Comparison of ENCODE assay signal across 1 cellular context in the genomic region with DNA sequence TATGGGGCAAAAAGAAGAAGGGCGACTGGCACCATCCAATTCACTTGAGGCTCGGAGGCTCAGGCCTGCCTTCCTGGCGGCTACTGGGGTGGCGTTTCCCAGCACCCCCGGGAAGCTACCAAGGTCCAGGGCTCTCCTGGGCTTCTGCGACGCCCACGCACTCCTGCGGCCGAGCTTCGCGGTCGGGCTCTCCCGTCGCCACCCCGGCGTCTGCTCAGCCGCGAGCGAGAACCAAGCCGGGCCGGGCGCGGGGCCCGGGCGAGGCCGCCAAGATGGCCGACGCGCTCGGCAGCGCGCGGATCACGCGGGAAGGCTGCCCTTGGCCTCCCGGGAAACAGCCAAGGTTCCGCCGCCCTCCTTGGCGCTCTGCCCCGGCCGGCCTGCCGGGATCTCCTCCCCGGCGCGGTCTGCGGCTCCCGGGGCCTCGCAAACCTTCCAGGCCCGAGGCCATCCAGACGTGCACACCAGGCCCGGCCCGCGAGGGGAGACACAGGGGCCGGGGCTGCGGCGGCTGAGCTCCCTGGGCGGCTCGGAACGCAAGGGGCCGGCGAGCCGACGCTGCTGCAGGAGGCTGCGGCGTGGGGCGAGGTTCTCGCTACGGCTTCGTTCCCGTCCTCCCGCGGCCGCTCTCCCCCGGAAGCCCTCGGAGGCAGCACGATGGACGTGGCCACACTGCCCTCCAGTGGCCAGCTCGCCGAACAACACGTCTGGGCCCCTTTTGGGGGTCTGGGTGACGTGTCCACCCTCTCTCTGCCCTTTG.
TF ChIP-seq lines count a peak whose summit lies in the region.

No MANE protein-coding gene starts in this region.

TF ChIP-seq in H1, 55 proteins besides CTCF, POLR2A, EP300 and RAD21:
- TF ChIP-seq SAP30 (IDR thresholded peaks at IDR 0.05; ENCODE audit: insufficient read depth, insufficient replicate concordance, low read length) (no peak), SRF (IDR thresholded peaks at IDR 0.05; ENCODE audit: low read depth, low read length) (no peak), JUND (IDR thresholded peaks at IDR 0.05; ENCODE audit: low read length) (no peak), BCL11A (IDR thresholded peaks at IDR 0.05; ENCODE audit: low read depth in 2 of 2, low read length in 2 of 2) (no peak), TAF1 (IDR thresholded peaks at IDR 0.05; ENCODE audit: low read depth, low read length) (no peak), PHF8 (conservative IDR thresholded peaks at IDR 0.05; ENCODE audit: low read depth, low read length) (peak; percentile 70), TBP (IDR thresholded peaks at IDR 0.05; ENCODE audit: low read depth, low read length) (peak; percentile 61), HDAC6 (IDR thresholded peaks at IDR 0.05; ENCODE audit: low read depth, low read length) (no peak), SIX5 (IDR thresholded peaks at IDR 0.05; ENCODE audit: low read depth, low read length) (no peak), CEBPB (IDR thresholded peaks at IDR 0.05; ENCODE audit: low read depth, low read length) (no peak), CHD1 (IDR thresholded peaks at IDR 0.05; ENCODE audit: low read depth, low read length) (no peak; the same call in 1 of the 2 replicates), KDM4A (IDR thresholded peaks at IDR 0.05; ENCODE audit: low read depth, low read length, severe bottlenecking) (no peak), SUZ12 (IDR thresholded peaks at IDR 0.05; ENCODE audit: low read length) (no peak), GTF2F1 (IDR thresholded peaks at IDR 0.05; ENCODE audit: borderline replicate concordance, low read depth, low read length) (0 out of 2 replicates have a peak, but pooled peaks have one; percentile 7), JUN (IDR thresholded peaks at IDR 0.05; ENCODE audit: low read depth, low read length) (no peak), KDM1A (IDR thresholded peaks at IDR 0.05; ENCODE audit: borderline replicate concordance, low read length) (no peak), BACH1 (IDR thresholded peaks at IDR 0.05; ENCODE audit: low read length) (peak; percentile 34; the same call in 1 of the 2 replicates), NANOG (IDR thresholded peaks at IDR 0.05; ENCODE audit: insufficient read depth, low read depth, low read length, poor library complexity, severe bottlenecking) (no peak), SP1 (IDR thresholded peaks at IDR 0.05; ENCODE audit: low read depth, low read length) (no peak), CHD2 (IDR thresholded peaks at IDR 0.05; ENCODE audit: low read length) (peak; percentile 60), SP4 (IDR thresholded peaks at IDR 0.05; ENCODE audit: low read length) (peak; percentile 62; the same call in 1 of the 2 replicates), CBX5 (IDR thresholded peaks at IDR 0.05; ENCODE audit: low read depth, low read length) (no peak), SIRT6 (IDR thresholded peaks at IDR 0.05; ENCODE audit: low read length) (no peak), RBBP5 (IDR thresholded peaks at IDR 0.05; ENCODE audit: borderline replicate concordance, low read depth, low read length) (no peak), SP2 (IDR thresholded peaks at IDR 0.05; ENCODE audit: low read length) (no peak), POLR2AphosphoS5 (IDR thresholded peaks at IDR 0.05; ENCODE audit: low read depth, low read length) (no peak; the same call in none of the 2 replicates), SIN3A (conservative IDR thresholded peaks at IDR 0.05 in 1 of 2, IDR thresholded peaks at IDR 0.05 in 1 of 2; ENCODE audit: low read depth in 1 of 2, low read length in 2 of 2) (no peak), RFX5 (IDR thresholded peaks at IDR 0.05; ENCODE audit: borderline replicate concordance, low read depth, low read length) (no peak), RNF2 (IDR thresholded peaks at IDR 0.05; ENCODE audit: borderline replicate concordance, low read depth, low read length, missing control alignments, poor library complexity, severe bottlenecking) (peak; percentile 60), ASH2L (IDR thresholded peaks at IDR 0.05; ENCODE audit: low read length) (peak; percentile 82), KDM5A (IDR thresholded peaks at IDR 0.05; ENCODE audit: low read length) (no peak; the same call in 1 of the 2 replicates), TCF12 (IDR thresholded peaks at IDR 0.05; ENCODE audit: low read depth, low read length) (no peak), FOSL1 (IDR thresholded peaks at IDR 0.05; ENCODE audit: insufficient read depth, low read depth, low read length) (no peak), TAF7 (optimal IDR thresholded peaks at IDR 0.05; ENCODE audit: borderline replicate concordance, low read depth, low read length) (no peak), CBX8 (IDR thresholded peaks at IDR 0.05; ENCODE audit: borderline replicate concordance, low read depth, low read length) (no peak), EZH2 (IDR thresholded peaks at IDR 0.05; ENCODE audit: low read depth, low read length, severe bottlenecking) (no peak), RXRA (IDR thresholded peaks at IDR 0.05; ENCODE audit: insufficient read depth, low read depth, low read length) (no peak), NRF1 (IDR thresholded peaks at IDR 0.05; ENCODE audit: low read depth, low read length) (no peak; the same call in 1 of the 2 replicates), YY1 (IDR thresholded peaks at IDR 0.05; ENCODE audit: low read depth, low read length) (peak; percentile 95), TEAD4 (IDR thresholded peaks at IDR 0.05; ENCODE audit: low read depth, low read length) (no peak), POU5F1 (IDR thresholded peaks at IDR 0.05; ENCODE audit: low read depth, low read length) (no peak), CTBP2 (IDR thresholded peaks at IDR 0.05; ENCODE audit: borderline replicate concordance, insufficient read depth, insufficient read length, low read length) (no peak), ZNF274 (IDR thresholded peaks at IDR 0.05; ENCODE audit: borderline replicate concordance, extremely low read depth, low read length) (no peak), BRCA1 (IDR thresholded peaks at IDR 0.05; ENCODE audit: low read depth, low read length) (no peak), CREB1 (IDR thresholded peaks at IDR 0.05) (peak; percentile 83), GABPA (IDR thresholded peaks at IDR 0.05; ENCODE audit: borderline replicate concordance, insufficient read depth, low read length) (no peak), EGR1 (IDR thresholded peaks at IDR 0.05; ENCODE audit: borderline replicate concordance, low read depth, low read length) (peak; percentile 90), MAFK (IDR thresholded peaks at IDR 0.05; ENCODE audit: low read depth, low read length) (no peak), HDAC2 (IDR thresholded peaks at IDR 0.05; ENCODE audit: borderline replicate concordance in 1 of 2, low read depth in 2 of 2, low read length in 2 of 2) (peak in 1 of 2 experiments; percentile 85; a peak in 2 of 4 replicates)
- TF ChIP-seq, protein P1, sequence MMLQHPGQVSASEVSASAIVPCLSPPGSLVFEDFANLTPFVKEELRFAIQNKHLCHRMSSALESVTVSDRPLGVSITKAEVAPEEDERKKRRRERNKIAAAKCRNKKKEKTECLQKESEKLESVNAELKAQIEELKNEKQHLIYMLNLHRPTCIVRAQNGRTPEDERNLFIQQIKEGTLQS (IDR thresholded peaks at IDR 0.05; ENCODE audit: insufficient read depth, low read depth, low read length): no peak
- TF ChIP-seq, protein P2, sequence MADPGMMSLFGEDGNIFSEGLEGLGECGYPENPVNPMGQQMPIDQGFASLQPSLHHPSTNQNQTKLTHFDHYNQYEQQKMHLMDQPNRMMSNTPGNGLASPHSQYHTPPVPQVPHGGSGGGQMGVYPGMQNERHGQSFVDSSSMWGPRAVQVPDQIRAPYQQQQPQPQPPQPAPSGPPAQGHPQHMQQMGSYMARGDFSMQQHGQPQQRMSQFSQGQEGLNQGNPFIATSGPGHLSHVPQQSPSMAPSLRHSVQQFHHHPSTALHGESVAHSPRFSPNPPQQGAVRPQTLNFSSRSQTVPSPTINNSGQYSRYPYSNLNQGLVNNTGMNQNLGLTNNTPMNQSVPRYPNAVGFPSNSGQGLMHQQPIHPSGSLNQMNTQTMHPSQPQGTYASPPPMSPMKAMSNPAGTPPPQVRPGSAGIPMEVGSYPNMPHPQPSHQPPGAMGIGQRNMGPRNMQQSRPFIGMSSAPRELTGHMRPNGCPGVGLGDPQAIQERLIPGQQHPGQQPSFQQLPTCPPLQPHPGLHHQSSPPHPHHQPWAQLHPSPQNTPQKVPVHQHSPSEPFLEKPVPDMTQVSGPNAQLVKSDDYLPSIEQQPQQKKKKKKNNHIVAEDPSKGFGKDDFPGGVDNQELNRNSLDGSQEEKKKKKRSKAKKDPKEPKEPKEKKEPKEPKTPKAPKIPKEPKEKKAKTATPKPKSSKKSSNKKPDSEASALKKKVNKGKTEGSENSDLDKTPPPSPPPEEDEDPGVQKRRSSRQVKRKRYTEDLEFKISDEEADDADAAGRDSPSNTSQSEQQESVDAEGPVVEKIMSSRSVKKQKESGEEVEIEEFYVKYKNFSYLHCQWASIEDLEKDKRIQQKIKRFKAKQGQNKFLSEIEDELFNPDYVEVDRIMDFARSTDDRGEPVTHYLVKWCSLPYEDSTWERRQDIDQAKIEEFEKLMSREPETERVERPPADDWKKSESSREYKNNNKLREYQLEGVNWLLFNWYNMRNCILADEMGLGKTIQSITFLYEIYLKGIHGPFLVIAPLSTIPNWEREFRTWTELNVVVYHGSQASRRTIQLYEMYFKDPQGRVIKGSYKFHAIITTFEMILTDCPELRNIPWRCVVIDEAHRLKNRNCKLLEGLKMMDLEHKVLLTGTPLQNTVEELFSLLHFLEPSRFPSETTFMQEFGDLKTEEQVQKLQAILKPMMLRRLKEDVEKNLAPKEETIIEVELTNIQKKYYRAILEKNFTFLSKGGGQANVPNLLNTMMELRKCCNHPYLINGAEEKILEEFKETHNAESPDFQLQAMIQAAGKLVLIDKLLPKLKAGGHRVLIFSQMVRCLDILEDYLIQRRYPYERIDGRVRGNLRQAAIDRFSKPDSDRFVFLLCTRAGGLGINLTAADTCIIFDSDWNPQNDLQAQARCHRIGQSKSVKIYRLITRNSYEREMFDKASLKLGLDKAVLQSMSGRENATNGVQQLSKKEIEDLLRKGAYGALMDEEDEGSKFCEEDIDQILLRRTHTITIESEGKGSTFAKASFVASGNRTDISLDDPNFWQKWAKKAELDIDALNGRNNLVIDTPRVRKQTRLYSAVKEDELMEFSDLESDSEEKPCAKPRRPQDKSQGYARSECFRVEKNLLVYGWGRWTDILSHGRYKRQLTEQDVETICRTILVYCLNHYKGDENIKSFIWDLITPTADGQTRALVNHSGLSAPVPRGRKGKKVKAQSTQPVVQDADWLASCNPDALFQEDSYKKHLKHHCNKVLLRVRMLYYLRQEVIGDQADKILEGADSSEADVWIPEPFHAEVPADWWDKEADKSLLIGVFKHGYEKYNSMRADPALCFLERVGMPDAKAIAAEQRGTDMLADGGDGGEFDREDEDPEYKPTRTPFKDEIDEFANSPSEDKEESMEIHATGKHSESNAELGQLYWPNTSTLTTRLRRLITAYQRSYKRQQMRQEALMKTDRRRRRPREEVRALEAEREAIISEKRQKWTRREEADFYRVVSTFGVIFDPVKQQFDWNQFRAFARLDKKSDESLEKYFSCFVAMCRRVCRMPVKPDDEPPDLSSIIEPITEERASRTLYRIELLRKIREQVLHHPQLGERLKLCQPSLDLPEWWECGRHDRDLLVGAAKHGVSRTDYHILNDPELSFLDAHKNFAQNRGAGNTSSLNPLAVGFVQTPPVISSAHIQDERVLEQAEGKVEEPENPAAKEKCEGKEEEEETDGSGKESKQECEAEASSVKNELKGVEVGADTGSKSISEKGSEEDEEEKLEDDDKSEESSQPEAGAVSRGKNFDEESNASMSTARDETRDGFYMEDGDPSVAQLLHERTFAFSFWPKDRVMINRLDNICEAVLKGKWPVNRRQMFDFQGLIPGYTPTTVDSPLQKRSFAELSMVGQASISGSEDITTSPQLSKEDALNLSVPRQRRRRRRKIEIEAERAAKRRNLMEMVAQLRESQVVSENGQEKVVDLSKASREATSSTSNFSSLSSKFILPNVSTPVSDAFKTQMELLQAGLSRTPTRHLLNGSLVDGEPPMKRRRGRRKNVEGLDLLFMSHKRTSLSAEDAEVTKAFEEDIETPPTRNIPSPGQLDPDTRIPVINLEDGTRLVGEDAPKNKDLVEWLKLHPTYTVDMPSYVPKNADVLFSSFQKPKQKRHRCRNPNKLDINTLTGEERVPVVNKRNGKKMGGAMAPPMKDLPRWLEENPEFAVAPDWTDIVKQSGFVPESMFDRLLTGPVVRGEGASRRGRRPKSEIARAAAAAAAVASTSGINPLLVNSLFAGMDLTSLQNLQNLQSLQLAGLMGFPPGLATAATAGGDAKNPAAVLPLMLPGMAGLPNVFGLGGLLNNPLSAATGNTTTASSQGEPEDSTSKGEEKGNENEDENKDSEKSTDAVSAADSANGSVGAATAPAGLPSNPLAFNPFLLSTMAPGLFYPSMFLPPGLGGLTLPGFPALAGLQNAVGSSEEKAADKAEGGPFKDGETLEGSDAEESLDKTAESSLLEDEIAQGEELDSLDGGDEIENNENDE (IDR thresholded peaks at IDR 0.05; ENCODE audit: insufficient replicate concordance, low read length): no peak
- TF ChIP-seq, protein P3, sequence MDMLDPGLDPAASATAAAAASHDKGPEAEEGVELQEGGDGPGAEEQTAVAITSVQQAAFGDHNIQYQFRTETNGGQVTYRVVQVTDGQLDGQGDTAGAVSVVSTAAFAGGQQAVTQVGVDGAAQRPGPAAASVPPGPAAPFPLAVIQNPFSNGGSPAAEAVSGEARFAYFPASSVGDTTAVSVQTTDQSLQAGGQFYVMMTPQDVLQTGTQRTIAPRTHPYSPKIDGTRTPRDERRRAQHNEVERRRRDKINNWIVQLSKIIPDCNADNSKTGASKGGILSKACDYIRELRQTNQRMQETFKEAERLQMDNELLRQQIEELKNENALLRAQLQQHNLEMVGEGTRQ (IDR thresholded peaks at IDR 0.05; ENCODE audit: low read length): no peak
- TF ChIP-seq, protein P4, sequence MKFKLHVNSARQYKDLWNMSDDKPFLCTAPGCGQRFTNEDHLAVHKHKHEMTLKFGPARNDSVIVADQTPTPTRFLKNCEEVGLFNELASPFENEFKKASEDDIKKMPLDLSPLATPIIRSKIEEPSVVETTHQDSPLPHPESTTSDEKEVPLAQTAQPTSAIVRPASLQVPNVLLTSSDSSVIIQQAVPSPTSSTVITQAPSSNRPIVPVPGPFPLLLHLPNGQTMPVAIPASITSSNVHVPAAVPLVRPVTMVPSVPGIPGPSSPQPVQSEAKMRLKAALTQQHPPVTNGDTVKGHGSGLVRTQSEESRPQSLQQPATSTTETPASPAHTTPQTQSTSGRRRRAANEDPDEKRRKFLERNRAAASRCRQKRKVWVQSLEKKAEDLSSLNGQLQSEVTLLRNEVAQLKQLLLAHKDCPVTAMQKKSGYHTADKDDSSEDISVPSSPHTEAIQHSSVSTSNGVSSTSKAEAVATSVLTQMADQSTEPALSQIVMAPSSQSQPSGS (IDR thresholded peaks at IDR 0.05; ENCODE audit: low read length): 0 out of 2 replicates have a peak, but pooled peaks have one; percentile 41
- TF ChIP-seq, protein P5, sequence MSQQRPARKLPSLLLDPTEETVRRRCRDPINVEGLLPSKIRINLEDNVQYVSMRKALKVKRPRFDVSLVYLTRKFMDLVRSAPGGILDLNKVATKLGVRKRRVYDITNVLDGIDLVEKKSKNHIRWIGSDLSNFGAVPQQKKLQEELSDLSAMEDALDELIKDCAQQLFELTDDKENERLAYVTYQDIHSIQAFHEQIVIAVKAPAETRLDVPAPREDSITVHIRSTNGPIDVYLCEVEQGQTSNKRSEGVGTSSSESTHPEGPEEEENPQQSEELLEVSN (IDR thresholded peaks at IDR 0.05): peak; percentile 94
- TF ChIP-seq, protein P6, sequence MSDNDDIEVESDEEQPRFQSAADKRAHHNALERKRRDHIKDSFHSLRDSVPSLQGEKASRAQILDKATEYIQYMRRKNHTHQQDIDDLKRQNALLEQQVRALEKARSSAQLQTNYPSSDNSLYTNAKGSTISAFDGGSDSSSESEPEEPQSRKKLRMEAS (IDR thresholded peaks at IDR 0.05): peak; percentile 89
